Comparison of ENCODE assay signal across 22 cellular contexts in genomic region chr11:44718612-44719390, GRCh38. TPM values are rescaled to one million over a fixed set of nuclear protein-coding genes. Genes with fewer than 3 reads are reported as not detected.
DNase-seq lines count a peak whose midpoint lies in the region; ATAC-seq and TF ChIP-seq lines count a peak whose summit lies in the region.
"Had no signal": no experiment of that assay in that cellular context is flagged by ENCODE, and none has a peak within 500 bp of the region (broad histone marks: within the 10 kb centered on the region; RNA-seq: fewer than 3 reads in every experiment).

No MANE protein-coding gene starts in this region.

- H3K27me3 Mint-ChIP-seq in activated T-helper 17 cell treated with anti-CD3 and anti-CD28 coated beads, Interleukin-2, amount 50 U/mL, for 72 hours: no peaks in the 10 kb centered on the region
- H3K27me3 Mint-ChIP-seq in chondrocyte (ENCODE audit: low read depth) (peaks cover 40% of the 10 kb centered on the region), natural killer cell (ENCODE audit: low read depth in 2 of 2) (peaks cover 17 to 24% of the 10 kb centered on the region in 2 donors)

- no peaks in the 10 kb centered on the region for H3K4me1 Mint-ChIP-seq in activated T-helper 17 cell treated with anti-CD3 and anti-CD28 coated beads, Interleukin-2, amount 50 U/mL, for 72 hours
- peaks cover 4% of the 10 kb centered on the region for H3K4me1 Mint-ChIP-seq in chondrocyte (ENCODE audit: low read depth)
- no peaks in the 10 kb centered on the region for H3K4me1 Mint-ChIP-seq in natural killer cell

- no peaks in the 10 kb centered on the region for H3K36me3 Mint-ChIP-seq in activated T-helper 17 cell treated with anti-CD3 and anti-CD28 coated beads, Interleukin-2, amount 50 U/mL, for 72 hours (ENCODE audit: low read depth)
- H3K36me3 Mint-ChIP-seq in chondrocyte (ENCODE audit: low read depth) (peaks cover 4% of the 10 kb centered on the region), natural killer cell (no peaks in the 10 kb centered on the region)
- H3K36me3 Mint-ChIP-seq: CD4-positive, alpha-beta memory T cell had no signal

- TF ChIP-seq CTCF in chondrocyte (IDR thresholded peaks at IDR 0.05) (no peak), natural killer cell (IDR thresholded peaks at IDR 0.05) (no peak)

- intact Hi-C loops in natural killer cell (cut with micrococcal nuclease): no loop called here

- peak overlapping the region; percentile 49 for H3K27ac Mint-ChIP-seq in activated T-helper 17 cell treated with anti-CD3 and anti-CD28 coated beads, Interleukin-2, amount 50 U/mL, for 72 hours
- no peak overlapping the region for H3K27ac Mint-ChIP-seq in chondrocyte (ENCODE audit: unreplicated experiment)
- H3K27ac Mint-ChIP-seq in natural killer cell: no peak overlapping the region
- H3K27ac Mint-ChIP-seq: T-helper 2 cell treated with Interferon-gamma antibody and Interleukin-4, amounts not matched to agents 5 μg/mL and 100 μg/mL, for 36 hours had no signal

- no peak for ATAC-seq in activated T-helper 17 cell treated with anti-CD3 and anti-CD28 coated beads, Interleukin-2, amount 50 U/mL, for 72 hours (replicated peaks)
- ATAC-seq in natural killer cell: no peak
- ATAC-seq: SK-N-SH treated with all-trans-retinoic acid at 6 μM for 48 hours had no signal

- DNase-seq in DMS53 (lab: John Stamatoyannopoulos, UW) (peak; percentile 7), DMS53 treated with DMSO at 0.1 percent for 48 hours (lab: John Stamatoyannopoulos, UW; ENCODE audit: unreplicated experiment) (no peak), NCI-H82 (lab: John Stamatoyannopoulos, UW) (peak; percentile 50), NCI-H82 treated with DMSO at 0.1 percent for 48 hours (lab: John Stamatoyannopoulos, UW; ENCODE audit: unreplicated experiment) (no peak), chondrocyte (ENCODE audit: low spot score) (no peak), natural killer cell (no peak)
- DNase-seq: 8988T; Caco-2; CD4-positive, alpha-beta memory T cell; DMS153; H7; MM.1S; NCI-H1048; NCI-H2081 treated with DMSO at 0.1 percent for 48 hours; NCI-H226; NCI-H69; Peyer's patch had no signal

- H3K4me3 Mint-ChIP-seq in activated T-helper 17 cell treated with anti-CD3 and anti-CD28 coated beads, Interleukin-2, amount 50 U/mL, for 72 hours: no peak overlapping the region
- no peak overlapping the region for H3K4me3 Mint-ChIP-seq in chondrocyte (ENCODE audit: unreplicated experiment)
- no peak overlapping the region for H3K4me3 Mint-ChIP-seq in natural killer cell
- H3K4me3 Mint-ChIP-seq: CD4-positive, alpha-beta memory T cell; T-helper 2 cell treated with Interferon-gamma antibody and Interleukin-4, amounts not matched to agents 5 μg/mL and 100 μg/mL, for 36 hours had no signal

- H3K9me3 Mint-ChIP-seq in activated T-helper 17 cell treated with anti-CD3 and anti-CD28 coated beads, Interleukin-2, amount 50 U/mL, for 72 hours: no peaks in the 10 kb centered on the region
- peaks cover 2% of the 10 kb centered on the region for H3K9me3 Mint-ChIP-seq in chondrocyte (ENCODE audit: low read depth)
- no peaks in the 10 kb centered on the region for H3K9me3 Mint-ChIP-seq in natural killer cell
- H3K9me3 Mint-ChIP-seq: CD4-positive, alpha-beta memory T cell; T-helper 2 cell treated with Interferon-gamma antibody and Interleukin-4, amounts not matched to agents 5 μg/mL and 100 μg/mL, for 36 hours had no signal

RNA-seq across cellular contexts. Expression of gene TSPAN18, which starts 8.0 kb away (rescaled TPM):
- total RNA-seq in activated T-helper 17 cell treated with anti-CD3 and anti-CD28 coated beads, Interleukin-2, amount 50 U/mL, for 72 hours: 1 to 10 TPM; 3.3 to 3.9 TPM
- total RNA-seq in chondrocyte (4.0 to 4.9 TPM (median 4.6 TPM) in 3 replicates), natural killer cell (1 to 10 TPM; 1.9 to 2.4 (median 2.3) TPM)
- total RNA-seq: LHCN-M2, OCI-LY7 had no signal

Comparison
In these comparisons a context has a peak if more than half of its experiments do, and no peak if none do; other contexts are left out.
1. DNase-seq: peak in DMS53 (single experiment) and NCI-H82 (single experiment); none in DMS53 treated with DMSO at 0.1 percent for 48 hours (single experiment), NCI-H82 treated with DMSO at 0.1 percent for 48 hours (single experiment), chondrocyte (single experiment) and natural killer cell (single experiment).